8 cellular contexts compared by ENCODE assay signal in genomic region chr5:69189162-69190086, GRCh38.
DNase-seq lines count a peak whose midpoint lies in the region; ATAC-seq, FAIRE-seq and TF ChIP-seq lines count a peak whose summit lies in the region.

A gene with protein sequence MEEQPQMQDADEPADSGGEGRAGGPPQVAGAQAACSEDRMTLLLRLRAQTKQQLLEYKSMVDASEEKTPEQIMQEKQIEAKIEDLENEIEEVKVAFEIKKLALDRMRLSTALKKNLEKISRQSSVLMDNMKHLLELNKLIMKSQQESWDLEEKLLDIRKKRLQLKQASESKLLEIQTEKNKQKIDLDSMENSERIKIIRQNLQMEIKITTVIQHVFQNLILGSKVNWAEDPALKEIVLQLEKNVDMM (plus strand): TSS chr5:69189583. CDS start chr5:69189635, 52 bp downstream.

- peak; percentile 81 for ATAC-seq in HG03378 (IDR thresholded peaks at IDR 0.05; ENCODE audit: unreplicated experiment)

- DNase-seq in AML-193 (lab: John Stamatoyannopoulos, UW) (peak; percentile 82 to 84), NCI-H446 treated with DMSO at 0.1 percent for 48 hours (lab: John Stamatoyannopoulos, UW) (peak; percentile 68)
- DNase-seq in activated CD4-positive, CD25-positive, alpha-beta regulatory T cell treated with anti-CD3 and anti-CD28 coated beads, Interleukin-2, amount 50 U/mL, for 16 hours (ENCODE audit: low read depth, low spot score): peak; percentile 84
- DNase-seq in central memory CD4-positive, alpha-beta T cell: peak; percentile 90
- peak; percentile 84 for DNase-seq in stimulated activated CD4-positive, alpha-beta T cell treated with anti-CD3 and anti-CD28 coated beads, Interleukin-12 subunit alpha, Interleukin-12 subunit beta, amount 100 ng/mL, for 4 hours

- TF ChIP-seq POLR2A in GM19099 (IDR thresholded peaks at IDR 0.05; ENCODE audit: extremely low read depth, insufficient read length, low read depth): peak; percentile 72

- peak; percentile 71 for FAIRE-seq in islet of Langerhans (lab: Jason Lieb, UNC)

Comparison
In these comparisons a context has a peak if more than half of its experiments do, and no peak if none do; other contexts are left out.
1. Peak in every context shown above with its lines: DNase-seq and ATAC-seq.